ENCODE assay signal across 1 cellular context in the genomic region with DNA sequence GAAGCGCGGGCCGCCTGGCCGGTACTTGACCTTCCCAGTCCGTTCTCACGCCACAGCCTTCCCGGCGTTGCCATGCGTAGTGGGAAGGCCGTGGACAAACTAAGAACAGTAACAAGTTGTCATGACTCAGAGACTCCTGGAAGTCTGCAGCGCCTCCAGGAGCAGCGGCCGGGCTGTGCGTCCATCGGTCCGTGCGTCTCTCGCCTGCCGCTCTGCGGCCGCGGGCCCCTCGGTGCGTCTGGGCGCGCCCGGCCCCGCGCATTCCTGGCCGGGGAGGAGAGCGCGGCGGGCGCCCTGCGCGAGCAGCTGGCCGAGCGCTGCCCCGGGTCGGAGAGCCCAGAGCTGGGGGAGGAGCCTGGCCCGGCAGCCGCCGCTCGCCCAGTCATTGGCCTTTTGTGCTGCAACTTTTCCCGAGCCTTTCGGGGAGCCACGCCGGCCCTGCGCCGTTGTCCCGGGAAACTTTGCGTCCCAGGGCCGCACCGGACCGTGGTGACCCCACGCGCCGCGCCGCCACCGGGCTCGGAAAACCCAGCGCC.
TF ChIP-seq lines count a peak whose summit lies in the region.

No MANE protein-coding gene starts in this region.

TF ChIP-seq in HepG2, 621 proteins besides CTCF, POLR2A, EP300 and RAD21 (continued from another document and continues in another):
- TF ChIP-seq ZNF609 (CRISPR knock-in tag; IDR thresholded peaks at IDR 0.05; ENCODE audit: borderline replicate concordance) (peak; percentile 30), ZBTB25 (CRISPR knock-in tag; IDR thresholded peaks at IDR 0.05) (peak; percentile 31; the same call in 1 of the 2 replicates), KAT7 (CRISPR knock-in tag; IDR thresholded peaks at IDR 0.05; ENCODE audit: borderline replicate concordance) (0 out of 2 replicates have a peak, but pooled peaks have one; percentile 6), SOX13 (IDR thresholded peaks at IDR 0.05) (no peak), SOX13 (CRISPR knock-in tag; conservative IDR thresholded peaks at IDR 0.05 in 1 of 2, IDR thresholded peaks at IDR 0.05 in 1 of 2) (0 out of 4 replicates have a peak, but pooled peaks of 1 of the 2 experiments have one; percentile 11), ZNF121 (CRISPR knock-in tag; IDR thresholded peaks at IDR 0.05) (0 out of 2 replicates have a peak, but pooled peaks have one; percentile 25), ZBTB38 (CRISPR knock-in tag; IDR thresholded peaks at IDR 0.05) (0 out of 2 replicates have a peak, but pooled peaks have one; percentile 4), ZNF709 (CRISPR knock-in tag; IDR thresholded peaks at IDR 0.05) (0 out of 2 replicates have a peak, but pooled peaks have one; percentile 23), KLF16 (CRISPR knock-in tag; IDR thresholded peaks at IDR 0.05) (peak in 1 of 2 experiments; percentile 25; a peak in 1 of 4 replicates), ZSCAN20 (CRISPR knock-in tag; IDR thresholded peaks at IDR 0.05; ENCODE audit: borderline replicate concordance) (peak; percentile 53; the same call in 1 of the 2 replicates), ZNF678 (CRISPR knock-in tag; IDR thresholded peaks at IDR 0.05) (peak; percentile 1; the same call in 1 of the 2 replicates), ZBTB40 (IDR thresholded peaks at IDR 0.05) (no peak), ZBTB40 (CRISPR knock-in tag; IDR thresholded peaks at IDR 0.05) (0 out of 2 replicates have a peak, but pooled peaks have one; percentile 23), ARNT2 (CRISPR knock-in tag; IDR thresholded peaks at IDR 0.05; ENCODE audit: low read depth) (peak; percentile 59), CENPT (CRISPR knock-in tag; IDR thresholded peaks at IDR 0.05; ENCODE audit: low read depth) (0 out of 2 replicates have a peak, but pooled peaks have one; percentile 31), MBNL3 (CRISPR knock-in tag; conservative IDR thresholded peaks at IDR 0.05) (no peak), RNF2 (conservative IDR thresholded peaks at IDR 0.05; ENCODE audit: low read depth) (no peak), ZNF431 (CRISPR knock-in tag; IDR thresholded peaks at IDR 0.05; ENCODE audit: borderline replicate concordance, low read depth) (peak; percentile 49; the same call in 1 of the 2 replicates), ZNF749 (CRISPR knock-in tag; IDR thresholded peaks at IDR 0.05; ENCODE audit: borderline replicate concordance) (0 out of 2 replicates have a peak, but pooled peaks have one; percentile 26), FOXA3 (CRISPR knock-in tag; IDR thresholded peaks at IDR 0.05) (peak; percentile 22), ZBTB34 (CRISPR knock-in tag; IDR thresholded peaks at IDR 0.05) (no peak), FOSL2 (CRISPR knock-in tag; IDR thresholded peaks at IDR 0.05) (peak; percentile 83), ZNF784 (CRISPR knock-in tag; IDR thresholded peaks at IDR 0.05; ENCODE audit: borderline replicate concordance) (peak; percentile 63; the same call in 1 of the 2 replicates), ZMYM4 (CRISPR knock-in tag; IDR thresholded peaks at IDR 0.05) (0 out of 2 replicates have a peak, but pooled peaks have one; percentile 26), ZNF616 (CRISPR knock-in tag; IDR thresholded peaks at IDR 0.05; ENCODE audit: low read depth) (0 out of 2 replicates have a peak, but pooled peaks have one; percentile 2), SP4 (CRISPR knock-in tag; IDR thresholded peaks at IDR 0.05) (peak; percentile 65)
- TF ChIP-seq, protein P1, sequence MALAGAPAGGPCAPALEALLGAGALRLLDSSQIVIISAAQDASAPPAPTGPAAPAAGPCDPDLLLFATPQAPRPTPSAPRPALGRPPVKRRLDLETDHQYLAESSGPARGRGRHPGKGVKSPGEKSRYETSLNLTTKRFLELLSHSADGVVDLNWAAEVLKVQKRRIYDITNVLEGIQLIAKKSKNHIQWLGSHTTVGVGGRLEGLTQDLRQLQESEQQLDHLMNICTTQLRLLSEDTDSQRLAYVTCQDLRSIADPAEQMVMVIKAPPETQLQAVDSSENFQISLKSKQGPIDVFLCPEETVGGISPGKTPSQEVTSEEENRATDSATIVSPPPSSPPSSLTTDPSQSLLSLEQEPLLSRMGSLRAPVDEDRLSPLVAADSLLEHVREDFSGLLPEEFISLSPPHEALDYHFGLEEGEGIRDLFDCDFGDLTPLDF (CRISPR knock-in tag; IDR thresholded peaks at IDR 0.05), result 0 out of 2 replicates have a peak, but pooled peaks have one; percentile 3
- TF ChIP-seq, protein P2, sequence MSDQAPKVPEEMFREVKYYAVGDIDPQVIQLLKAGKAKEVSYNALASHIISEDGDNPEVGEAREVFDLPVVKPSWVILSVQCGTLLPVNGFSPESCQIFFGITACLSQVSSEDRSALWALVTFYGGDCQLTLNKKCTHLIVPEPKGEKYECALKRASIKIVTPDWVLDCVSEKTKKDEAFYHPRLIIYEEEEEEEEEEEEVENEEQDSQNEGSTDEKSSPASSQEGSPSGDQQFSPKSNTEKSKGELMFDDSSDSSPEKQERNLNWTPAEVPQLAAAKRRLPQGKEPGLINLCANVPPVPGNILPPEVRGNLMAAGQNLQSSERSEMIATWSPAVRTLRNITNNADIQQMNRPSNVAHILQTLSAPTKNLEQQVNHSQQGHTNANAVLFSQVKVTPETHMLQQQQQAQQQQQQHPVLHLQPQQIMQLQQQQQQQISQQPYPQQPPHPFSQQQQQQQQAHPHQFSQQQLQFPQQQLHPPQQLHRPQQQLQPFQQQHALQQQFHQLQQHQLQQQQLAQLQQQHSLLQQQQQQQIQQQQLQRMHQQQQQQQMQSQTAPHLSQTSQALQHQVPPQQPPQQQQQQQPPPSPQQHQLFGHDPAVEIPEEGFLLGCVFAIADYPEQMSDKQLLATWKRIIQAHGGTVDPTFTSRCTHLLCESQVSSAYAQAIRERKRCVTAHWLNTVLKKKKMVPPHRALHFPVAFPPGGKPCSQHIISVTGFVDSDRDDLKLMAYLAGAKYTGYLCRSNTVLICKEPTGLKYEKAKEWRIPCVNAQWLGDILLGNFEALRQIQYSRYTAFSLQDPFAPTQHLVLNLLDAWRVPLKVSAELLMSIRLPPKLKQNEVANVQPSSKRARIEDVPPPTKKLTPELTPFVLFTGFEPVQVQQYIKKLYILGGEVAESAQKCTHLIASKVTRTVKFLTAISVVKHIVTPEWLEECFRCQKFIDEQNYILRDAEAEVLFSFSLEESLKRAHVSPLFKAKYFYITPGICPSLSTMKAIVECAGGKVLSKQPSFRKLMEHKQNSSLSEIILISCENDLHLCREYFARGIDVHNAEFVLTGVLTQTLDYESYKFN (CRISPR knock-in tag; conservative IDR thresholded peaks at IDR 0.05), result no peak
